In the genomic region with DNA sequence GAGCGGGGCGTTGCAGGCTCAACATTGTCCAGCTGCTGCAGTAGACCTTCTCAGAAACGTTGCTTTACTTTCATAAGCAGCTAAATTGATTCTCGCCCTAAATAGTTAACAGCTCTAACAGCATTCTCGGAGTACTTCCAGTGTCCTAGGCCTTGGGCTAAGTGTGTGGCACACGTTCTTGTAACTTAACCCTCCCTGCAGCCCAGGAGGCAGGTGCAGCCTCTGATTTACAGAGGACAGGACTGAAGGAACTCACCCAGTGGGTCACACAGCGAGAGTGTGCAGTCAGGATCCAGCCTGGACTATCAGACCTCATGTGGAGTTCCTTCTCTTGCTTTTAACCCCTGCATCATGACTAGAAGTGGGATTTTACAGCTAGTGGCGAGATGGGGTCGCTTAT, we compare ENCODE assay signal across 22 cellular contexts.
"Had no signal": no experiment of that assay in that cellular context is flagged by ENCODE, and none has a peak within 500 bp of the region (broad histone marks: within the 10 kb centered on the region; RNA-seq: fewer than 3 reads in every experiment).

No MANE protein-coding gene starts in this region.

- H3K4me2 ChIP-seq: PC-9 had no signal

- H3K9me3 ChIP-seq: Peyer's patch, SJCRH30 had no signal

- H3K4me1 ChIP-seq: Peyer's patch had no signal

- H3K36me3 ChIP-seq: Peyer's patch, SJCRH30 had no signal

- H3K27me3 ChIP-seq: Peyer's patch, SJCRH30 had no signal

- H2AFZ ChIP-seq: PC-9 had no signal

- H3K4me3 ChIP-seq: PC-9, Peyer's patch, SJCRH30 had no signal

- H3K27ac ChIP-seq: HL-60, PC-9, Peyer's patch, SJCRH30 had no signal

- DNase-seq: KBM-7, MV-4-11, NCI-H1048, NCI-H1105, NCI-H1436 treated with DMSO at 0.1 percent for 48 hours, NCI-H1694, NCI-H187 treated with DMSO at 0.1 percent for 48 hours, NCI-H2029 treated with DMSO at 0.1 percent for 48 hours, NCI-H2171, NCI-H226, NCI-H446, NCI-H510A, NCI-H524 treated with DMSO at 0.1 percent for 48 hours, NCI-H69, NCI-H774, OCI-M1, PC-9, Peyer's patch, SHP77 treated with DMSO at 0.1 percent for 48 hours had no signal

- ATAC-seq: Right ventricle myocardium inferior had no signal
